Comparison of ENCODE assay signal across 14 cellular contexts in the genomic region with DNA sequence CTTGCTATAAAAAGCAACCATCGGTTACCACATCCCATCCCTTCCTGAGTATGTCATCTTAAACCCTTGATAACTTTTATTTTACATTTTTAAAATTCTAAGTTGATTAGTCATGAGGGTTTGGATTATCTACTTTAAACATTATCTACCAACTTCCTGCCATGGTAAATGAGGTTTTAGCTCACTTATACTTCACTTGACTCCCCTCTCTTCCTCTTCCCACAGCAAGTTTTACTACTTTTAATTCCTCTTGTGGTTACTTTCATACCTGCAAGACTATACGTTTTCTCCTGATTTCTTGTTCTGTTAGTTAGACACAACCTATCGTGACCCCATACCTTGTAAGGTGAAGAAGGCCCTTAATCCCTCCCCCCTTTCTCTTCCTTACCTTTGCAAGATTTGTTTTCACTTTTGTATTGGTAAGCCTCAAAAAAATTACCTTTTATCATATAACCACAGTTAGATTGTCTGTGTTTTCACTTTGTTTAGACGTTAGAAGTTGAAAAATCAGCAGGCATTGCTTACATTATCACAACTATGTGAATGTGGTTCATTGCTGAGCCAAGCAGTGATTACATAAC.
A peak's percentile ranks its signal among the peaks of the same experiment; 100 is the strongest.
DNase-seq lines count a peak whose midpoint lies in the region; ATAC-seq and TF ChIP-seq lines count a peak whose summit lies in the region.
"Had no signal": no experiment of that assay in that cellular context is flagged by ENCODE, and none has a peak within 500 bp of the region (broad histone marks: within the 10 kb centered on the region; RNA-seq: fewer than 3 reads in every experiment).

No MANE protein-coding gene starts in this region.

- H3F3A ChIP-seq in smooth muscle cell (ENCODE audit: low read depth), result no peaks in the 10 kb centered on the region

- H3K79me2 ChIP-seq in smooth muscle cell (ENCODE audit: low read depth), result no peaks in the 10 kb centered on the region

- DNase-seq in activated naive CD4-positive, alpha-beta T cell treated with Interleukin-2 at 50 U/mL for 16 hours, result no peak
- DNase-seq in NOMO-1 treated with dmso at 0.1 percent for 144 hours (lab: John Stamatoyannopoulos, UW; ENCODE audit: unreplicated experiment) (peak; percentile 22), smooth muscle cell (lab: John Stamatoyannopoulos, UW; ENCODE audit: unreplicated experiment) (no peak), Calu3 (no peak)
- DNase-seq in central memory CD4-positive, alpha-beta T cell, result peak; percentile 56
- DNase-seq: activated CD4-positive, alpha-beta T cell treated with anti-CD3 and anti-CD28 coated beads for 48 hours; AML-193; NCI-H2227 treated with DMSO at 0.1 percent for 48 hours; SHP77 treated with DMSO at 0.1 percent for 48 hours; stimulated activated naive B cell treated with anti-CD40 and anti-IgM and Interleukin-4, amounts not matched to agents 10 μg/mL and 1 μg/mL and 100 μg/mL, for 72 hours had no signal

- peak overlapping the region; percentile 46 for H3K27ac ChIP-seq in smooth muscle cell (ENCODE audit: low read depth)

- H3K4me2 ChIP-seq in smooth muscle cell, result peak overlapping the region; percentile 73

- peak overlapping the region; percentile 9 for H3K27ac Mint-ChIP-seq in activated naive CD4-positive, alpha-beta T cell treated with anti-CD3 and anti-CD28 coated beads, Interleukin-2, amount 50 U/mL, for 24 hours
- no peak overlapping the region for H3K27ac Mint-ChIP-seq in Calu3 (ENCODE audit: unreplicated experiment)
- H3K27ac Mint-ChIP-seq: activated naive CD4-positive, alpha-beta T cell treated with anti-CD3 and anti-CD28 coated beads, Interleukin-2, amount 50 U/mL, for 72 hours; stimulated activated naive B cell treated with anti-CD40 and anti-IgM and Interleukin-4, amounts not matched to agents 10 μg/mL and 1 μg/mL and 100 μg/mL, for 72 hours had no signal

- H3K9ac ChIP-seq in smooth muscle cell (ENCODE audit: low read depth), result no peak overlapping the region

- no peaks in the 10 kb centered on the region for H3K36me3 Mint-ChIP-seq in activated naive CD4-positive, alpha-beta T cell treated with anti-CD3 and anti-CD28 coated beads, Interleukin-2, amount 50 U/mL, for 24 hours
- H3K36me3 Mint-ChIP-seq in Calu3 (ENCODE audit: insufficient read depth, unreplicated experiment), result no peaks in the 10 kb centered on the region
- H3K36me3 Mint-ChIP-seq: activated naive CD4-positive, alpha-beta T cell treated with anti-CD3 and anti-CD28 coated beads, Interleukin-2, amount 50 U/mL, for 72 hours; stimulated activated naive B cell treated with anti-CD40 and anti-IgM and Interleukin-4, amounts not matched to agents 10 μg/mL and 1 μg/mL and 100 μg/mL, for 72 hours had no signal

- ATAC-seq in GM21529 (IDR thresholded peaks at IDR 0.05; ENCODE audit: unreplicated experiment) (no peak), HG03280 (IDR thresholded peaks at IDR 0.05; ENCODE audit: unreplicated experiment) (no peak)

- TF ChIP-seq CTCF in smooth muscle cell (IDR thresholded peaks at IDR 0.05; ENCODE audit: borderline replicate concordance, insufficient read depth, poor library complexity, severe bottlenecking), result no peak
- no peak for TF ChIP-seq CTCF in Calu3 (IDR thresholded peaks at IDR 0.05; ENCODE audit: unreplicated experiment)

- H3K27me3 ChIP-seq in smooth muscle cell (ENCODE audit: low read depth), result no peaks in the 10 kb centered on the region

- H2AFZ ChIP-seq in smooth muscle cell (ENCODE audit: low read depth), result no peak overlapping the region

- 30% methylated on average over 4 of the region's 4 CpGs for WGBS in smooth muscle cell (ENCODE audit: low lambda C conversion rate)

- intact Hi-C loops in Calu3 (cut with micrococcal nuclease; ENCODE audit: unreplicated experiment), result no loop called here

- H4K20me1 ChIP-seq in smooth muscle cell (ENCODE audit: low read depth), result no peaks in the 10 kb centered on the region

- H3K4me1 ChIP-seq in smooth muscle cell (ENCODE audit: low read depth), result no peaks in the 10 kb centered on the region

- H3K36me3 ChIP-seq in smooth muscle cell (ENCODE audit: low read depth), result no peaks in the 10 kb centered on the region

- peaks cover 25% of the 10 kb centered on the region for H3K4me1 Mint-ChIP-seq in activated naive CD4-positive, alpha-beta T cell treated with anti-CD3 and anti-CD28 coated beads, Interleukin-2, amount 50 U/mL, for 24 hours
- peaks cover 23% of the 10 kb centered on the region for H3K4me1 Mint-ChIP-seq in Calu3 (ENCODE audit: low read depth, unreplicated experiment)

- no peaks in the 10 kb centered on the region for H3K9me3 Mint-ChIP-seq in activated naive CD4-positive, alpha-beta T cell treated with anti-CD3 and anti-CD28 coated beads, Interleukin-2, amount 50 U/mL, for 24 hours
- H3K9me3 Mint-ChIP-seq in Calu3 (ENCODE audit: low read depth, unreplicated experiment), result no peaks in the 10 kb centered on the region
- H3K9me3 Mint-ChIP-seq: activated naive CD4-positive, alpha-beta T cell treated with anti-CD3 and anti-CD28 coated beads, Interleukin-2, amount 50 U/mL, for 72 hours had no signal

- H3K4me3 Mint-ChIP-seq in activated naive CD4-positive, alpha-beta T cell treated with anti-CD3 and anti-CD28 coated beads, Interleukin-2, amount 50 U/mL, for 24 hours, result peak overlapping the region; percentile 28
- no peak overlapping the region for H3K4me3 Mint-ChIP-seq in Calu3 (ENCODE audit: low read depth, unreplicated experiment)
- H3K4me3 Mint-ChIP-seq: stimulated activated naive B cell treated with anti-CD40 and anti-IgM and Interleukin-4, amounts not matched to agents 10 μg/mL and 1 μg/mL and 100 μg/mL, for 72 hours had no signal

- no peak overlapping the region for H3K4me3 ChIP-seq in smooth muscle cell

- BruUV-seq in Calu3 (replicated peaks; lab: Mats Ljungman, UMichigan), result no TSS peak

- no peaks in the 10 kb centered on the region for H3K9me3 ChIP-seq in smooth muscle cell (replicated peaks; ENCODE audit: low read depth)

- H3K27me3 Mint-ChIP-seq in activated naive CD4-positive, alpha-beta T cell treated with anti-CD3 and anti-CD28 coated beads, Interleukin-2, amount 50 U/mL, for 24 hours, result no peaks in the 10 kb centered on the region
- H3K27me3 Mint-ChIP-seq in Calu3 (ENCODE audit: unreplicated experiment), result no peaks in the 10 kb centered on the region
- H3K27me3 Mint-ChIP-seq: stimulated activated naive B cell treated with anti-CD40 and anti-IgM and Interleukin-4, amounts not matched to agents 10 μg/mL and 1 μg/mL and 100 μg/mL, for 72 hours had no signal

- CTCF ChIA-PET in Calu3 (lab: Charles Lee), result no interaction called here

Comparison
In these comparisons a context has a peak if more than half of its experiments do, and no peak if none do; other contexts are left out.
1. DNase-seq: peak in NOMO-1 treated with dmso at 0.1 percent for 144 hours (single experiment) and central memory CD4-positive, alpha-beta T cell (single experiment); none in activated naive CD4-positive, alpha-beta T cell treated with Interleukin-2 at 50 U/mL for 16 hours (single experiment), smooth muscle cell (single experiment) and Calu3 (single experiment).